2 cellular contexts compared by ENCODE assay signal in the genomic region with DNA sequence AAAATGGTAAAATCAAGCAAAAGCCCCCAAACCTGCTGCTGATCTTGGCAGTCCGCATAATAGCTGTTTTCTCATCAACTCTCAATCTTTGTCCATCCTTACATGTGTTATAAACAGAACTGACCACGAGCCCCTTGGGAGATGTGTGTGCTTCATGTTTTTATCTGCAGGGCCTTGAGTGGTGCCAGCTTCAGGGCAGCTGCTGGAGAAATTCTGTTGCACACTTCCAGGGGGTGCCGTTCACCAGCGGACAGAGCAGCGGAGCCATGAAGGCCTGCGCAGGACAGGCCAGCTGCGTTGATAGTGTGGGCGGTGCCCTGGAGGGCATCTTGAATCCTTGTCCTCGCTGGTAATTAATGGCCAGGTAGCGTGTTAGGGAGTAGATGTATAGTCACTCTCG.
TF ChIP-seq lines count a peak whose summit lies in the region.

No MANE protein-coding gene starts in this region.

TF ChIP-seq in SK-N-SH, 30 proteins besides CTCF, POLR2A, EP300 and RAD21 (continued from another document):
- TF ChIP-seq, protein P1, sequence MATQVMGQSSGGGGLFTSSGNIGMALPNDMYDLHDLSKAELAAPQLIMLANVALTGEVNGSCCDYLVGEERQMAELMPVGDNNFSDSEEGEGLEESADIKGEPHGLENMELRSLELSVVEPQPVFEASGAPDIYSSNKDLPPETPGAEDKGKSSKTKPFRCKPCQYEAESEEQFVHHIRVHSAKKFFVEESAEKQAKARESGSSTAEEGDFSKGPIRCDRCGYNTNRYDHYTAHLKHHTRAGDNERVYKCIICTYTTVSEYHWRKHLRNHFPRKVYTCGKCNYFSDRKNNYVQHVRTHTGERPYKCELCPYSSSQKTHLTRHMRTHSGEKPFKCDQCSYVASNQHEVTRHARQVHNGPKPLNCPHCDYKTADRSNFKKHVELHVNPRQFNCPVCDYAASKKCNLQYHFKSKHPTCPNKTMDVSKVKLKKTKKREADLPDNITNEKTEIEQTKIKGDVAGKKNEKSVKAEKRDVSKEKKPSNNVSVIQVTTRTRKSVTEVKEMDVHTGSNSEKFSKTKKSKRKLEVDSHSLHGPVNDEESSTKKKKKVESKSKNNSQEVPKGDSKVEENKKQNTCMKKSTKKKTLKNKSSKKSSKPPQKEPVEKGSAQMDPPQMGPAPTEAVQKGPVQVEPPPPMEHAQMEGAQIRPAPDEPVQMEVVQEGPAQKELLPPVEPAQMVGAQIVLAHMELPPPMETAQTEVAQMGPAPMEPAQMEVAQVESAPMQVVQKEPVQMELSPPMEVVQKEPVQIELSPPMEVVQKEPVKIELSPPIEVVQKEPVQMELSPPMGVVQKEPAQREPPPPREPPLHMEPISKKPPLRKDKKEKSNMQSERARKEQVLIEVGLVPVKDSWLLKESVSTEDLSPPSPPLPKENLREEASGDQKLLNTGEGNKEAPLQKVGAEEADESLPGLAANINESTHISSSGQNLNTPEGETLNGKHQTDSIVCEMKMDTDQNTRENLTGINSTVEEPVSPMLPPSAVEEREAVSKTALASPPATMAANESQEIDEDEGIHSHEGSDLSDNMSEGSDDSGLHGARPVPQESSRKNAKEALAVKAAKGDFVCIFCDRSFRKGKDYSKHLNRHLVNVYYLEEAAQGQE (IDR thresholded peaks at IDR 0.05; ENCODE audit: low read depth, low read length) = no peak
- TF ChIP-seq NFIC (IDR thresholded peaks at IDR 0.05; ENCODE audit: borderline replicate concordance) = no peak

TF ChIP-seq in SK-N-SH treated with all-trans-retinoic acid at 6 μM for 48 hours, 23 proteins besides CTCF, POLR2A, EP300 and RAD21 (continued from another document):
- TF ChIP-seq, protein P2, sequence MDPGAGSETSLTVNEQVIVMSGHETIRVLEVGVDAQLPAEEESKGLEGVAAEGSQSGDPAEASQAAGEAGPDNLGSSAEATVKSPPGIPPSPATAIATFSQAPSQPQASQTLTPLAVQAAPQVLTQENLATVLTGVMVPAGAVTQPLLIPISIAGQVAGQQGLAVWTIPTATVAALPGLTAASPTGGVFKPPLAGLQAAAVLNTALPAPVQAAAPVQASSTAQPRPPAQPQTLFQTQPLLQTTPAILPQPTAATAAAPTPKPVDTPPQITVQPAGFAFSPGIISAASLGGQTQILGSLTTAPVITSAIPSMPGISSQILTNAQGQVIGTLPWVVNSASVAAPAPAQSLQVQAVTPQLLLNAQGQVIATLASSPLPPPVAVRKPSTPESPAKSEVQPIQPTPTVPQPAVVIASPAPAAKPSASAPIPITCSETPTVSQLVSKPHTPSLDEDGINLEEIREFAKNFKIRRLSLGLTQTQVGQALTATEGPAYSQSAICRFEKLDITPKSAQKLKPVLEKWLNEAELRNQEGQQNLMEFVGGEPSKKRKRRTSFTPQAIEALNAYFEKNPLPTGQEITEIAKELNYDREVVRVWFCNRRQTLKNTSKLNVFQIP (CRISPR knock-in tag; IDR thresholded peaks at IDR 0.05; ENCODE audit: borderline replicate concordance, low read depth) = no peak
- TF ChIP-seq ZNF565 (CRISPR knock-in tag; conservative IDR thresholded peaks at IDR 0.05; ENCODE audit: low read depth) (no peak), ZFP30 (CRISPR knock-in tag; IDR thresholded peaks at IDR 0.05) (no peak)
